Comparison of ENCODE assay signal across 2 cellular contexts in the genomic region with DNA sequence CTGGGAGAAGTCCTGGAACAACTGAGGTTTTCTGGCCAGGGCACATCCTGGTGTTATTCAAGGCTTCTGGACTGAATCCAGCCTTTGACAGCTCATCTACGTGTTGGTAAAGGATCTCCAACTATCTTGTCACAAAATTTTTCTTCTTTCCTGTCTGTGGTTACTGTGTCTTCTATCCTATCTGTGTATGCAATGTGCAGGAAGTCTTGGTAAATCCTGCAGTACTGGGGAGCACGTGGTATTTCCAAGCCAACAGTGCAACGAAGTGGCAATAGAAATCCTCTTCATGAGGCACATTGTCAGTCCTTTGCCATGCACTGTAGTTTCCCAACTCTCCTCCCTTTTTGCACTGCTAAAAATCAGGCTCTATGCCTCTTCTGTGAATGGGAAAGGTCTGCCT.
TF ChIP-seq lines count a peak whose summit lies in the region.

No MANE protein-coding gene starts in this region.

TF ChIP-seq in GM23338, 12 proteins besides CTCF, POLR2A, EP300 and RAD21 (continued from another document):
- TF ChIP-seq, protein P1, sequence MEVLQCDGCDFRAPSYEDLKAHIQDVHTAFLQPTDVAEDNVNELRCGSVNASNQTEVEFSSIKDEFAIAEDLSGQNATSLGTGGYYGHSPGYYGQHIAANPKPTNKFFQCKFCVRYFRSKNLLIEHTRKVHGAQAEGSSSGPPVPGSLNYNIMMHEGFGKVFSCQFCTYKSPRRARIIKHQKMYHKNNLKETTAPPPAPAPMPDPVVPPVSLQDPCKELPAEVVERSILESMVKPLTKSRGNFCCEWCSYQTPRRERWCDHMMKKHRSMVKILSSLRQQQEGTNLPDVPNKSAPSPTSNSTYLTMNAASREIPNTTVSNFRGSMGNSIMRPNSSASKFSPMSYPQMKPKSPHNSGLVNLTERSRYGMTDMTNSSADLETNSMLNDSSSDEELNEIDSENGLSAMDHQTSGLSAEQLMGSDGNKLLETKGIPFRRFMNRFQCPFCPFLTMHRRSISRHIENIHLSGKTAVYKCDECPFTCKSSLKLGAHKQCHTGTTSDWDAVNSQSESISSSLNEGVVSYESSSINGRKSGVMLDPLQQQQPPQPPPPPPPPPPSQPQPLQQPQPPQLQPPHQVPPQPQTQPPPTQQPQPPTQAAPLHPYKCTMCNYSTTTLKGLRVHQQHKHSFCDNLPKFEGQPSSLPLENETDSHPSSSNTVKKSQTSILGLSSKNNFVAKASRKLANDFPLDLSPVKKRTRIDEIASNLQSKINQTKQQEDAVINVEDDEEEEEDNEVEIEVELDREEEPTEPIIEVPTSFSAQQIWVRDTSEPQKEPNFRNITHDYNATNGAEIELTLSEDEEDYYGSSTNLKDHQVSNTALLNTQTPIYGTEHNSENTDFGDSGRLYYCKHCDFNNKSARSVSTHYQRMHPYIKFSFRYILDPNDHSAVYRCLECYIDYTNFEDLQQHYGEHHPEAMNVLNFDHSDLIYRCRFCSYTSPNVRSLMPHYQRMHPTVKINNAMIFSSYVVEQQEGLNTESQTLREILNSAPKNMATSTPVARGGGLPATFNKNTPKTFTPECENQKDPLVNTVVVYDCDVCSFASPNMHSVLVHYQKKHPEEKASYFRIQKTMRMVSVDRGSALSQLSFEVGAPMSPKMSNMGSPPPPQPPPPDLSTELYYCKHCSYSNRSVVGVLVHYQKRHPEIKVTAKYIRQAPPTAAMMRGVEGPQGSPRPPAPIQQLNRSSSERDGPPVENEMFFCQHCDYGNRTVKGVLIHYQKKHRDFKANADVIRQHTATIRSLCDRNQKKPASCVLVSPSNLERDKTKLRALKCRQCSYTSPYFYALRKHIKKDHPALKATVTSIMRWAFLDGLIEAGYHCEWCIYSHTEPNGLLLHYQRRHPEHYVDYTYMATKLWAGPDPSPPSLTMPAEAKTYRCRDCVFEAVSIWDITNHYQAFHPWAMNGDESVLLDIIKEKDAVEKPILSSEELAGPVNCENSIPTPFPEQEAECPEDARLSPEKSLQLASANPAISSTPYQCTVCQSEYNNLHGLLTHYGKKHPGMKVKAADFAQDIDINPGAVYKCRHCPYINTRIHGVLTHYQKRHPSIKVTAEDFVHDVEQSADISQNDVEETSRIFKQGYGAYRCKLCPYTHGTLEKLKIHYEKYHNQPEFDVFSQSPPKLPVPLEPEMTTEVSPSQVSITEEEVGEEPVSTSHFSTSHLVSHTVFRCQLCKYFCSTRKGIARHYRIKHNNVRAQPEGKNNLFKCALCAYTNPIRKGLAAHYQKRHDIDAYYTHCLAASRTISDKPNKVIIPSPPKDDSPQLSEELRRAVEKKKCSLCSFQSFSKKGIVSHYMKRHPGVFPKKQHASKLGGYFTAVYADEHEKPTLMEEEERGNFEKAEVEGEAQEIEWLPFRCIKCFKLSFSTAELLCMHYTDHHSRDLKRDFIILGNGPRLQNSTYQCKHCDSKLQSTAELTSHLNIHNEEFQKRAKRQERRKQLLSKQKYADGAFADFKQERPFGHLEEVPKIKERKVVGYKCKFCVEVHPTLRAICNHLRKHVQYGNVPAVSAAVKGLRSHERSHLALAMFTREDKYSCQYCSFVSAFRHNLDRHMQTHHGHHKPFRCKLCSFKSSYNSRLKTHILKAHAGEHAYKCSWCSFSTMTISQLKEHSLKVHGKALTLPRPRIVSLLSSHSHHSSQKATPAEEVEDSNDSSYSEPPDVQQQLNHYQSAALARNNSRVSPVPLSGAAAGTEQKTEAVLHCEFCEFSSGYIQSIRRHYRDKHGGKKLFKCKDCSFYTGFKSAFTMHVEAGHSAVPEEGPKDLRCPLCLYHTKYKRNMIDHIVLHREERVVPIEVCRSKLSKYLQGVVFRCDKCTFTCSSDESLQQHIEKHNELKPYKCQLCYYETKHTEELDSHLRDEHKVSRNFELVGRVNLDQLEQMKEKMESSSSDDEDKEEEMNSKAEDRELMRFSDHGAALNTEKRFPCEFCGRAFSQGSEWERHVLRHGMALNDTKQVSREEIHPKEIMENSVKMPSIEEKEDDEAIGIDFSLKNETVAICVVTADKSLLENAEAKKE (CRISPR knock-in tag; IDR thresholded peaks at IDR 0.05) = no peak
- TF ChIP-seq ZNF331 (CRISPR knock-in tag; IDR thresholded peaks at IDR 0.05; ENCODE audit: low read depth) (no peak), CREB1 (CRISPR knock-in tag; IDR thresholded peaks at IDR 0.05; ENCODE audit: low read depth) (no peak), JUNB (IDR thresholded peaks at IDR 0.05; ENCODE audit: unreplicated experiment) (no peak), STAT1 (IDR thresholded peaks at IDR 0.05; ENCODE audit: unreplicated experiment) (no peak), NANOG (IDR thresholded peaks at IDR 0.05; ENCODE audit: borderline replicate concordance) (no peak), ZNF114 (CRISPR knock-in tag; IDR thresholded peaks at IDR 0.05) (no peak), EZH2phosphoT487 (IDR thresholded peaks at IDR 0.05; ENCODE audit: unreplicated experiment) (no peak), EZH2 (IDR thresholded peaks at IDR 0.05; ENCODE audit: low read depth, unreplicated experiment) (no peak)
- TF ChIP-seq, protein P2, sequence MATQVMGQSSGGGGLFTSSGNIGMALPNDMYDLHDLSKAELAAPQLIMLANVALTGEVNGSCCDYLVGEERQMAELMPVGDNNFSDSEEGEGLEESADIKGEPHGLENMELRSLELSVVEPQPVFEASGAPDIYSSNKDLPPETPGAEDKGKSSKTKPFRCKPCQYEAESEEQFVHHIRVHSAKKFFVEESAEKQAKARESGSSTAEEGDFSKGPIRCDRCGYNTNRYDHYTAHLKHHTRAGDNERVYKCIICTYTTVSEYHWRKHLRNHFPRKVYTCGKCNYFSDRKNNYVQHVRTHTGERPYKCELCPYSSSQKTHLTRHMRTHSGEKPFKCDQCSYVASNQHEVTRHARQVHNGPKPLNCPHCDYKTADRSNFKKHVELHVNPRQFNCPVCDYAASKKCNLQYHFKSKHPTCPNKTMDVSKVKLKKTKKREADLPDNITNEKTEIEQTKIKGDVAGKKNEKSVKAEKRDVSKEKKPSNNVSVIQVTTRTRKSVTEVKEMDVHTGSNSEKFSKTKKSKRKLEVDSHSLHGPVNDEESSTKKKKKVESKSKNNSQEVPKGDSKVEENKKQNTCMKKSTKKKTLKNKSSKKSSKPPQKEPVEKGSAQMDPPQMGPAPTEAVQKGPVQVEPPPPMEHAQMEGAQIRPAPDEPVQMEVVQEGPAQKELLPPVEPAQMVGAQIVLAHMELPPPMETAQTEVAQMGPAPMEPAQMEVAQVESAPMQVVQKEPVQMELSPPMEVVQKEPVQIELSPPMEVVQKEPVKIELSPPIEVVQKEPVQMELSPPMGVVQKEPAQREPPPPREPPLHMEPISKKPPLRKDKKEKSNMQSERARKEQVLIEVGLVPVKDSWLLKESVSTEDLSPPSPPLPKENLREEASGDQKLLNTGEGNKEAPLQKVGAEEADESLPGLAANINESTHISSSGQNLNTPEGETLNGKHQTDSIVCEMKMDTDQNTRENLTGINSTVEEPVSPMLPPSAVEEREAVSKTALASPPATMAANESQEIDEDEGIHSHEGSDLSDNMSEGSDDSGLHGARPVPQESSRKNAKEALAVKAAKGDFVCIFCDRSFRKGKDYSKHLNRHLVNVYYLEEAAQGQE (IDR thresholded peaks at IDR 0.05; ENCODE audit: unreplicated experiment) = no peak

TF ChIP-seq in K562, 482 proteins besides CTCF, POLR2A, EP300 and RAD21 (continued from another document):
- TF ChIP-seq CTBP1 (IDR thresholded peaks at IDR 0.05; ENCODE audit: borderline replicate concordance) (0 out of 2 replicates have a peak, but pooled peaks have one; percentile 13), ZNF75A (CRISPR knock-in tag; IDR thresholded peaks at IDR 0.05) (no peak), ZFP1 (CRISPR knock-in tag; IDR thresholded peaks at IDR 0.05) (peak; percentile 91), CC2D1A (IDR thresholded peaks at IDR 0.05) (no peak), NR1H2 (CRISPR knock-in tag; IDR thresholded peaks at IDR 0.05) (no peak), TRIM24 (IDR thresholded peaks at IDR 0.05) (peak in 1 of 2 experiments; percentile 45; a peak in 1 of 4 replicates), CBFB (CRISPR knock-in tag; IDR thresholded peaks at IDR 0.05) (no peak), TCFL5 (CRISPR knock-in tag; conservative IDR thresholded peaks at IDR 0.05) (no peak), TBL1XR1 (IDR thresholded peaks at IDR 0.05; ENCODE audit: low read length in 2 of 2) (no peak), MECOM (CRISPR knock-in tag; IDR thresholded peaks at IDR 0.05) (peak; percentile 90), CHD4 (IDR thresholded peaks at IDR 0.05; ENCODE audit: insufficient read depth, insufficient replicate concordance, low read depth, low read length, poor library complexity, severe bottlenecking) (no peak), POLR2B (IDR thresholded peaks at IDR 0.05; ENCODE audit: low read depth, partially characterized antibody) (no peak), DMBX1 (CRISPR knock-in tag; IDR thresholded peaks at IDR 0.05; ENCODE audit: borderline replicate concordance) (no peak), PRPF4 (IDR thresholded peaks at IDR 0.05; ENCODE audit: insufficient read depth, low read depth, low read length, poor library complexity, severe bottlenecking) (no peak), L3MBTL2 (IDR thresholded peaks at IDR 0.05) (peak; percentile 86)
- TF ChIP-seq, protein P3, sequence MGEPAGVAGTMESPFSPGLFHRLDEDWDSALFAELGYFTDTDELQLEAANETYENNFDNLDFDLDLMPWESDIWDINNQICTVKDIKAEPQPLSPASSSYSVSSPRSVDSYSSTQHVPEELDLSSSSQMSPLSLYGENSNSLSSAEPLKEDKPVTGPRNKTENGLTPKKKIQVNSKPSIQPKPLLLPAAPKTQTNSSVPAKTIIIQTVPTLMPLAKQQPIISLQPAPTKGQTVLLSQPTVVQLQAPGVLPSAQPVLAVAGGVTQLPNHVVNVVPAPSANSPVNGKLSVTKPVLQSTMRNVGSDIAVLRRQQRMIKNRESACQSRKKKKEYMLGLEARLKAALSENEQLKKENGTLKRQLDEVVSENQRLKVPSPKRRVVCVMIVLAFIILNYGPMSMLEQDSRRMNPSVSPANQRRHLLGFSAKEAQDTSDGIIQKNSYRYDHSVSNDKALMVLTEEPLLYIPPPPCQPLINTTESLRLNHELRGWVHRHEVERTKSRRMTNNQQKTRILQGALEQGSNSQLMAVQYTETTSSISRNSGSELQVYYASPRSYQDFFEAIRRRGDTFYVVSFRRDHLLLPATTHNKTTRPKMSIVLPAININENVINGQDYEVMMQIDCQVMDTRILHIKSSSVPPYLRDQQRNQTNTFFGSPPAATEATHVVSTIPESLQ (CRISPR knock-in tag; IDR thresholded peaks at IDR 0.05) = no peak
- TF ChIP-seq, protein P4, sequence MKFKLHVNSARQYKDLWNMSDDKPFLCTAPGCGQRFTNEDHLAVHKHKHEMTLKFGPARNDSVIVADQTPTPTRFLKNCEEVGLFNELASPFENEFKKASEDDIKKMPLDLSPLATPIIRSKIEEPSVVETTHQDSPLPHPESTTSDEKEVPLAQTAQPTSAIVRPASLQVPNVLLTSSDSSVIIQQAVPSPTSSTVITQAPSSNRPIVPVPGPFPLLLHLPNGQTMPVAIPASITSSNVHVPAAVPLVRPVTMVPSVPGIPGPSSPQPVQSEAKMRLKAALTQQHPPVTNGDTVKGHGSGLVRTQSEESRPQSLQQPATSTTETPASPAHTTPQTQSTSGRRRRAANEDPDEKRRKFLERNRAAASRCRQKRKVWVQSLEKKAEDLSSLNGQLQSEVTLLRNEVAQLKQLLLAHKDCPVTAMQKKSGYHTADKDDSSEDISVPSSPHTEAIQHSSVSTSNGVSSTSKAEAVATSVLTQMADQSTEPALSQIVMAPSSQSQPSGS (CRISPR knock-in tag; IDR thresholded peaks at IDR 0.05) = no peak
- TF ChIP-seq, protein P5, sequence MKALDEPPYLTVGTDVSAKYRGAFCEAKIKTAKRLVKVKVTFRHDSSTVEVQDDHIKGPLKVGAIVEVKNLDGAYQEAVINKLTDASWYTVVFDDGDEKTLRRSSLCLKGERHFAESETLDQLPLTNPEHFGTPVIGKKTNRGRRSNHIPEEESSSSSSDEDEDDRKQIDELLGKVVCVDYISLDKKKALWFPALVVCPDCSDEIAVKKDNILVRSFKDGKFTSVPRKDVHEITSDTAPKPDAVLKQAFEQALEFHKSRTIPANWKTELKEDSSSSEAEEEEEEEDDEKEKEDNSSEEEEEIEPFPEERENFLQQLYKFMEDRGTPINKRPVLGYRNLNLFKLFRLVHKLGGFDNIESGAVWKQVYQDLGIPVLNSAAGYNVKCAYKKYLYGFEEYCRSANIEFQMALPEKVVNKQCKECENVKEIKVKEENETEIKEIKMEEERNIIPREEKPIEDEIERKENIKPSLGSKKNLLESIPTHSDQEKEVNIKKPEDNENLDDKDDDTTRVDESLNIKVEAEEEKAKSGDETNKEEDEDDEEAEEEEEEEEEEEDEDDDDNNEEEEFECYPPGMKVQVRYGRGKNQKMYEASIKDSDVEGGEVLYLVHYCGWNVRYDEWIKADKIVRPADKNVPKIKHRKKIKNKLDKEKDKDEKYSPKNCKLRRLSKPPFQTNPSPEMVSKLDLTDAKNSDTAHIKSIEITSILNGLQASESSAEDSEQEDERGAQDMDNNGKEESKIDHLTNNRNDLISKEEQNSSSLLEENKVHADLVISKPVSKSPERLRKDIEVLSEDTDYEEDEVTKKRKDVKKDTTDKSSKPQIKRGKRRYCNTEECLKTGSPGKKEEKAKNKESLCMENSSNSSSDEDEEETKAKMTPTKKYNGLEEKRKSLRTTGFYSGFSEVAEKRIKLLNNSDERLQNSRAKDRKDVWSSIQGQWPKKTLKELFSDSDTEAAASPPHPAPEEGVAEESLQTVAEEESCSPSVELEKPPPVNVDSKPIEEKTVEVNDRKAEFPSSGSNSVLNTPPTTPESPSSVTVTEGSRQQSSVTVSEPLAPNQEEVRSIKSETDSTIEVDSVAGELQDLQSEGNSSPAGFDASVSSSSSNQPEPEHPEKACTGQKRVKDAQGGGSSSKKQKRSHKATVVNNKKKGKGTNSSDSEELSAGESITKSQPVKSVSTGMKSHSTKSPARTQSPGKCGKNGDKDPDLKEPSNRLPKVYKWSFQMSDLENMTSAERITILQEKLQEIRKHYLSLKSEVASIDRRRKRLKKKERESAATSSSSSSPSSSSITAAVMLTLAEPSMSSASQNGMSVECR (CRISPR knock-in tag; IDR thresholded peaks at IDR 0.05) = no peak
